ENCODE assay signal across 1 cellular context in the genomic region with DNA sequence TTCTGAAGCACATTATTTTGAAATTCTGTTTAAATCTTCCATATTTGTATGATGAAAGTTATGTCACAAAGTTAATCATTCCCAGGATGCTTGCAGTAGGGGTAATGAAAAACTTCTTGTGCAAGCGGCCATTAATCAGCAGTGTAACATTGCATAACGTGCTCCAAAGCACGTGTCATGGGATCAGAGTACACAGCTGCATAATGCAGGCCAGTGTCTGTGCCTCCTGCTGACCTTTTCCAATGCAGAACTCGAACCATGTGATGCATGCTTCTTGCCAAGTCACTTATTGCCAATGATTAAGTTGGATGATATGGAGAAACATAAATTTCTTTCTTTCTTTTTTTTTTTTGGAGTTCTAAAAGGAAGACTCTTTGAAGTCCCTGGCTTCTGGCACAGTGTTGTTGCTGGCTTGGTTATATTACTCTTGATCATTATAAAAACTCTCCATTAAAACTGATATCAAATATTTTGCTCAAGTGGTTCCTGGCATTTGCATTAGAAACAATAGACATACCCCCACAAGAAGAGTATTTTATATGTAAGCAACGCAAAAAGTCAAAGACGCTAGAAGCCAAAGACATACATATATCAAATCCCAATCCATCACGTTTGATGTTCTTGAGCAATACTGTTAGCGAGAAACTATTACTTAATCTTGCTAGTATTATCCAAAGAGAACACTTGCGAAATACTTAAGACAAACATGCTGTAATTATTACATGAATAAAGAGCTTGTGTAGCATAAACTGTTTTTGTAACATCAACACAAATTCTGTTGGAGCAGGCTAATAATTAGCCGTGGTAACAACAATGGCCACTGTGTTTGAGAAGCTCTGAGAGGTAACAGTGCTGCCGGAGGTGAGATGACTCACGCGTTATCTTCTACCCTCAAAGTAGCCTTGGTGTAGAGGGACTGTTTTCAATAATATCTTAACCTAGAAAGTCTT.
TF ChIP-seq lines count a peak whose summit lies in the region.

No MANE protein-coding gene starts in this region.

TF ChIP-seq in K562, 482 proteins besides CTCF, POLR2A, EP300 and RAD21 (continued from another document and continues in another):
- TF ChIP-seq PKNOX1 (IDR thresholded peaks at IDR 0.05), result peak; percentile 58; the same call in 1 of the 2 replicates
- TF ChIP-seq SIN3A (IDR thresholded peaks at IDR 0.05; ENCODE audit: borderline replicate concordance in 2 of 2, control insufficient read depth in 1 of 2, low read depth in 2 of 2, low read length in 2 of 2), result no peak
- TF ChIP-seq HIVEP1 (CRISPR knock-in tag; IDR thresholded peaks at IDR 0.05), result no peak
- no peak for TF ChIP-seq KLF10 (CRISPR knock-in tag; IDR thresholded peaks at IDR 0.05)
- TF ChIP-seq HINFP (tag; conservative IDR thresholded peaks at IDR 0.05; ENCODE audit: low read depth), result no peak
- peak; percentile 84 for TF ChIP-seq MEIS2 (IDR thresholded peaks at IDR 0.05; ENCODE audit: partially characterized antibody)
- TF ChIP-seq HNRNPLL (IDR thresholded peaks at IDR 0.05; ENCODE audit: low read depth, low read length, poor library complexity, severe bottlenecking), result no peak
- no peak for TF ChIP-seq ZBTB12 (CRISPR knock-in tag; IDR thresholded peaks at IDR 0.05)
- TF ChIP-seq GTF2E2 (tag; IDR thresholded peaks at IDR 0.05), result 0 out of 2 replicates have a peak, but pooled peaks have one; percentile 25
- TF ChIP-seq ZNF41 (CRISPR knock-in tag; conservative IDR thresholded peaks at IDR 0.05), result no peak
- no peak for TF ChIP-seq SNRNP70 (optimal IDR thresholded peaks at IDR 0.05; ENCODE audit: low read depth, low read length)
- TF ChIP-seq U2AF1 (optimal IDR thresholded peaks at IDR 0.05; ENCODE audit: low read depth, low read length), result no peak
- TF ChIP-seq, protein P1, sequence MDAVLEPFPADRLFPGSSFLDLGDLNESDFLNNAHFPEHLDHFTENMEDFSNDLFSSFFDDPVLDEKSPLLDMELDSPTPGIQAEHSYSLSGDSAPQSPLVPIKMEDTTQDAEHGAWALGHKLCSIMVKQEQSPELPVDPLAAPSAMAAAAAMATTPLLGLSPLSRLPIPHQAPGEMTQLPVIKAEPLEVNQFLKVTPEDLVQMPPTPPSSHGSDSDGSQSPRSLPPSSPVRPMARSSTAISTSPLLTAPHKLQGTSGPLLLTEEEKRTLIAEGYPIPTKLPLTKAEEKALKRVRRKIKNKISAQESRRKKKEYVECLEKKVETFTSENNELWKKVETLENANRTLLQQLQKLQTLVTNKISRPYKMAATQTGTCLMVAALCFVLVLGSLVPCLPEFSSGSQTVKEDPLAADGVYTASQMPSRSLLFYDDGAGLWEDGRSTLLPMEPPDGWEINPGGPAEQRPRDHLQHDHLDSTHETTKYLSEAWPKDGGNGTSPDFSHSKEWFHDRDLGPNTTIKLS (IDR thresholded peaks at IDR 0.05; ENCODE audit: borderline replicate concordance, low read depth), result no peak
- TF ChIP-seq FOSL1 (tag; conservative IDR thresholded peaks at IDR 0.05), result peak; percentile 93
- TF ChIP-seq PML (IDR thresholded peaks at IDR 0.05; ENCODE audit: low read length), result no peak
- TF ChIP-seq E2F4 (CRISPR knock-in tag; IDR thresholded peaks at IDR 0.05; ENCODE audit: low read depth), result no peak
- TF ChIP-seq DDX20 (tag; IDR thresholded peaks at IDR 0.05; ENCODE audit: low read depth), result peak; percentile 19; the same call in 1 of the 2 replicates
- no peak for TF ChIP-seq RB1 (IDR thresholded peaks at IDR 0.05; ENCODE audit: low read depth)
- TF ChIP-seq FOS (IDR thresholded peaks at IDR 0.05; ENCODE audit: extremely low read depth, insufficient read length), result peak; percentile 10
- no peak for TF ChIP-seq ZNF239 (CRISPR knock-in tag; IDR thresholded peaks at IDR 0.05)
- TF ChIP-seq, protein P2, sequence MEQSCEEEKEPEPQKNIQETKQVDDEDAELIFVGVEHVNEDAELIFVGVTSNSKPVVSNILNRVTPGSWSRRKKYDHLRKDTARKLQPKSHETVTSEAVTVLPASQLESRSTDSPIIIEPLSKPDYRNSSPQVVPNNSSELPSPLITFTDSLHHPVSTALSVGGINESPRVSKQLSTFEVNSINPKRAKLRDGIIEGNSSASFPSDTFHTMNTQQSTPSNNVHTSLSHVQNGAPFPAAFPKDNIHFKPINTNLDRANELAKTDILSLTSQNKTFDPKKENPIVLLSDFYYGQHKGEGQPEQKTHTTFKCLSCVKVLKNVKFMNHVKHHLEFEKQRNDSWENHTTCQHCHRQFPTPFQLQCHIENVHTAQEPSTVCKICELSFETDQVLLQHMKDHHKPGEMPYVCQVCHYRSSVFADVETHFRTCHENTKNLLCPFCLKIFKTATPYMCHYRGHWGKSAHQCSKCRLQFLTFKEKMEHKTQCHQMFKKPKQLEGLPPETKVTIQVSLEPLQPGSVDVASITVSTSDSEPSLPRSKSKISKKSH (CRISPR knock-in tag; IDR thresholded peaks at IDR 0.05), result no peak
- TF ChIP-seq ZNF384 (IDR thresholded peaks at IDR 0.05; ENCODE audit: low read depth, low read length), result peak; percentile 41; the same call in 1 of the 2 replicates
- TF ChIP-seq NBN (IDR thresholded peaks at IDR 0.05; ENCODE audit: low read depth), result no peak
- TF ChIP-seq ZBTB34 (CRISPR knock-in tag; IDR thresholded peaks at IDR 0.05), result no peak
- no peak for TF ChIP-seq MIER1 (IDR thresholded peaks at IDR 0.05; ENCODE audit: low read depth)
- TF ChIP-seq, protein P3, sequence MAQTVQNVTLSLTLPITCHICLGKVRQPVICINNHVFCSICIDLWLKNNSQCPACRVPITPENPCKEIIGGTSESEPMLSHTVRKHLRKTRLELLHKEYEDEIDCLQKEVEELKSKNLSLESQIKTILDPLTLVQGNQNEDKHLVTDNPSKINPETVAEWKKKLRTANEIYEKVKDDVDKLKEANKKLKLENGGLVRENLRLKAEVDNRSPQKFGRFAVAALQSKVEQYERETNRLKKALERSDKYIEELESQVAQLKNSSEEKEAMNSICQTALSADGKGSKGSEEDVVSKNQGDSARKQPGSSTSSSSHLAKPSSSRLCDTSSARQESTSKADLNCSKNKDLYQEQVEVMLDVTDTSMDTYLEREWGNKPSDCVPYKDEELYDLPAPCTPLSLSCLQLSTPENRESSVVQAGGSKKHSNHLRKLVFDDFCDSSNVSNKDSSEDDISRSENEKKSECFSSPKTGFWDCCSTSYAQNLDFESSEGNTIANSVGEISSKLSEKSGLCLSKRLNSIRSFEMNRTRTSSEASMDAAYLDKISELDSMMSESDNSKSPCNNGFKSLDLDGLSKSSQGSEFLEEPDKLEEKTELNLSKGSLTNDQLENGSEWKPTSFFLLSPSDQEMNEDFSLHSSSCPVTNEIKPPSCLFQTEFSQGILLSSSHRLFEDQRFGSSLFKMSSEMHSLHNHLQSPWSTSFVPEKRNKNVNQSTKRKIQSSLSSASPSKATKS (CRISPR knock-in tag; IDR thresholded peaks at IDR 0.05), result no peak
- peak; percentile 43; the same call in 1 of the 2 replicates for TF ChIP-seq ZEB2 (IDR thresholded peaks at IDR 0.05)
- no peak for TF ChIP-seq E2F3 (CRISPR knock-in tag; IDR thresholded peaks at IDR 0.05)
- no peak for TF ChIP-seq ZBTB1 (CRISPR knock-in tag; IDR thresholded peaks at IDR 0.05; ENCODE audit: borderline replicate concordance, low read depth)
- no peak for TF ChIP-seq RBM39 (optimal IDR thresholded peaks at IDR 0.05; ENCODE audit: low read depth, low read length)
- TF ChIP-seq TCF3 (CRISPR knock-in tag; IDR thresholded peaks at IDR 0.05), result peak; percentile 32; the same call in 1 of the 2 replicates
- TF ChIP-seq, protein P4, sequence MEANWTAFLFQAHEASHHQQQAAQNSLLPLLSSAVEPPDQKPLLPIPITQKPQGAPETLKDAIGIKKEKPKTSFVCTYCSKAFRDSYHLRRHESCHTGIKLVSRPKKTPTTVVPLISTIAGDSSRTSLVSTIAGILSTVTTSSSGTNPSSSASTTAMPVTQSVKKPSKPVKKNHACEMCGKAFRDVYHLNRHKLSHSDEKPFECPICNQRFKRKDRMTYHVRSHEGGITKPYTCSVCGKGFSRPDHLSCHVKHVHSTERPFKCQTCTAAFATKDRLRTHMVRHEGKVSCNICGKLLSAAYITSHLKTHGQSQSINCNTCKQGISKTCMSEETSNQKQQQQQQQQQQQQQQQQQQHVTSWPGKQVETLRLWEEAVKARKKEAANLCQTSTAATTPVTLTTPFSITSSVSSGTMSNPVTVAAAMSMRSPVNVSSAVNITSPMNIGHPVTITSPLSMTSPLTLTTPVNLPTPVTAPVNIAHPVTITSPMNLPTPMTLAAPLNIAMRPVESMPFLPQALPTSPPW (CRISPR knock-in tag; IDR thresholded peaks at IDR 0.05), result peak; percentile 35; the same call in 1 of the 2 replicates
- TF ChIP-seq MTA3 (IDR thresholded peaks at IDR 0.05; ENCODE audit: borderline replicate concordance), result no peak
- no peak for TF ChIP-seq FOXA1 (IDR thresholded peaks at IDR 0.05; ENCODE audit: borderline replicate concordance)
- TF ChIP-seq BRF2 (IDR thresholded peaks at IDR 0.05; ENCODE audit: borderline replicate concordance, insufficient read depth, insufficient read length), result no peak
- no peak for TF ChIP-seq CBX8 (IDR thresholded peaks at IDR 0.05; ENCODE audit: borderline replicate concordance, extremely low read depth, low read depth, low read length, poor library complexity, severe bottlenecking)
- TF ChIP-seq JUND (IDR thresholded peaks at IDR 0.05; ENCODE audit: borderline replicate concordance, low read depth, low read length), result peak; percentile 97
- TF ChIP-seq JUND (tag; IDR thresholded peaks at IDR 0.05; ENCODE audit: borderline replicate concordance, low read depth, low read length), result peak; percentile 94; the same call in 2 of the 3 replicates
- TF ChIP-seq ZNF717 (CRISPR knock-in tag; IDR thresholded peaks at IDR 0.05), result no peak
- no peak for TF ChIP-seq RBM25 (IDR thresholded peaks at IDR 0.05; ENCODE audit: low read depth, low read length, severe bottlenecking)
